Comparison of ENCODE assay signal across 8 cellular contexts in the genomic region with DNA sequence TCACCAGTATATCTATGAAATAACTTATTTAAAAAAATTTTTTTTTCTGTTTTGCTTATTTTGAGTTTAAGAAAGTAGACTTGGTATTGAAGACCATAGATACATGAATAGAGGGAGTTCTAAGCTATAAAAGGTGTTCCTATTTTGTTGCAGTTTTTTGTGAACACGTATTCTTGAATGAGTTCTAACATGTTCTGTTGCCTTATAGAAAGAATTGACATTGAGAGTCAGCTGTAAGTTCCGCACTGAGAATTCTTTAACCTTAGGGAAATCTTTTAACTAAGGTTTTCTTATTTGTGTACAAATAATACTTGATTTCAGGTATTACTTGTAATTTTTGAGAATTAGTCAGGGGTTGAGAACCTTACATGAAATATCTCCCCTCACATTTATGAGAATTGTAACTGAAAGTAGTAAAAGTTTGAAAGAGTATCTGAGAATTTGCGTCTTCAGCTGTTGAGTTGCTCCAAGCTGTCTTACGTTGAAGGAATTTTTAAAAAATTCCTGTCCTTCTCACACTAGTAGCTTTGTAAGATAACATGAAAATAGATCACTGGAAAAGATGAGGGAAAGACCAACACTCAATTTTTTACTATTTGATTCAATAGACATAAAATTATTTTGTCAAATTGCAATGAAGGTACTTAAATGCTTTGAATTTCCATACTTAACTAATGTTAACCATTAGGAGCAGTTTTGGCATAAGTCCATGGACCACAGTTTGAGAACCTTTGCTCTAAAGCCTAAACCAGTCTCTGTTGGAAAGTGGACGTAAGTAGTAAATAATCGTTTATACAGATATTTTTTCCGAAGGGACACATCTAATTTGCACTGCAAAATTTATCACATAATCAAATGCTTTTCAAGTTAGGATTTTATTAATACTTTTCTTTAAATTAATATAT. TPM values are rescaled to one million over a fixed set of nuclear protein-coding genes. Genes with fewer than 3 reads are reported as not detected.
A peak's percentile ranks its signal among the peaks of the same experiment; 100 is the strongest.
DNase-seq lines count a peak whose midpoint lies in the region; ATAC-seq, FAIRE-seq and TF ChIP-seq lines count a peak whose summit lies in the region.

No MANE protein-coding gene starts in this region.

- peaks cover 54 to 55% of the 10 kb centered on the region in 2 donors for H3K4me1 Mint-ChIP-seq in natural killer cell

- no peaks in the 10 kb centered on the region for H3K27me3 Mint-ChIP-seq in natural killer cell (ENCODE audit: low read depth in 2 of 2)

- peak overlapping the region; percentile 100 for H3K4me3 Mint-ChIP-seq in natural killer cell

- intact Hi-C loops in natural killer cell (cut with micrococcal nuclease) = loop anchor here (2.0 kb wide), 1 partner anchor 389 kb away; the partner anchor contains the start of gene DIPK1A
- intact Hi-C loops in thyroid gland (cut with DNase I) = no loop called here

- TF ChIP-seq CTCF in bronchial epithelial cell (IDR thresholded peaks at IDR 0.05; ENCODE audit: insufficient read depth, low read length, severe bottlenecking) (no peak), natural killer cell (IDR thresholded peaks at IDR 0.05) (no peak), thyroid gland (IDR thresholded peaks at IDR 0.05) (no peak)

- FAIRE-seq in bronchial epithelial cell (lab: Jason Lieb, UNC) = no peak

- peak overlapping the region; percentile 99 to 100 for H3K27ac Mint-ChIP-seq in natural killer cell

- H3K4me1 ChIP-seq in thyroid gland = peaks cover 22 to 30% of the 10 kb centered on the region in 2 donors

- TF ChIP-seq POLR2A in thyroid gland (IDR thresholded peaks at IDR 0.05) = no peak

- H3K36me3 ChIP-seq in bronchial epithelial cell (ENCODE audit: control insufficient read depth, insufficient read depth, low read length) = peaks cover under 1% of the 10 kb centered on the region
- H3K36me3 ChIP-seq in thyroid gland = no peaks in the 10 kb centered on the region

- H3K27ac ChIP-seq in thyroid gland = no peak overlapping the region

- no peak for ATAC-seq in natural killer cell
- ATAC-seq in GM18858 (IDR thresholded peaks at IDR 0.05; ENCODE audit: unreplicated experiment) = no peak
- no peak for ATAC-seq in HG02870 (IDR thresholded peaks at IDR 0.05; ENCODE audit: unreplicated experiment)

- 73 to 78% methylated on average over 7 of the region's 7 CpGs for WGBS in thyroid gland, 2 donors

- H3K9me3 ChIP-seq in thyroid gland = no peaks in the 10 kb centered on the region

- DNase-seq in DMS79 (lab: John Stamatoyannopoulos, UW) = peak; percentile 3
- DNase-seq in LHCN-M2 (ENCODE audit: low read depth) = peak; percentile 45
- DNase-seq in bronchial epithelial cell (ENCODE audit: low read depth) = peak; percentile 68
- no peak for DNase-seq in natural killer cell
- no peak for DNase-seq in NCI-H1417 treated with DMSO at 0.1 percent for 48 hours (lab: John Stamatoyannopoulos, UW)
- no peak for DNase-seq in thyroid gland

- H3K4me3 ChIP-seq in bronchial epithelial cell (ENCODE audit: low read depth, low read length) (peak overlapping the region; percentile 96), thyroid gland (replicated peaks in 1 of 3) (peak overlapping the region in 1 of 3 donors; percentile 2)

- H3K9me3 Mint-ChIP-seq in natural killer cell = no peaks in the 10 kb centered on the region

- H3K27me3 ChIP-seq in bronchial epithelial cell (ENCODE audit: control insufficient read depth, insufficient read depth, low read length) (no peaks in the 10 kb centered on the region), thyroid gland (no peaks in the 10 kb centered on the region)

- H3K36me3 Mint-ChIP-seq in natural killer cell = no peaks in the 10 kb centered on the region

RNA-seq across cellular contexts. Expression of gene DR1, which starts 3.8 kb away (rescaled TPM):
- total RNA-seq in LHCN-M2 (2014; rRNA removed) (64.5 and 64.6 TPM in 2 replicates), bronchial epithelial cell (52.4 and 64.8 TPM in 2 replicates), natural killer cell (10 to 100 TPM; 84.3 to 91.4 (median 85.3) TPM), thyroid gland (10 to 100 TPM; 31.2 to 47.4 (median 34.1) TPM)
- 31.9 TPM for polyA plus RNA-seq in LHCN-M2 (2012)

Comparison
In these comparisons a context has a peak if more than half of its experiments do, and no peak if none do; other contexts are left out.
1. DNase-seq: peak in DMS79 (single experiment), LHCN-M2 (single experiment) and bronchial epithelial cell (single experiment); none in natural killer cell (single experiment), NCI-H1417 treated with DMSO at 0.1 percent for 48 hours (single experiment) and thyroid gland (0 of 2).